12 cellular contexts compared by ENCODE assay signal in the genomic region with DNA sequence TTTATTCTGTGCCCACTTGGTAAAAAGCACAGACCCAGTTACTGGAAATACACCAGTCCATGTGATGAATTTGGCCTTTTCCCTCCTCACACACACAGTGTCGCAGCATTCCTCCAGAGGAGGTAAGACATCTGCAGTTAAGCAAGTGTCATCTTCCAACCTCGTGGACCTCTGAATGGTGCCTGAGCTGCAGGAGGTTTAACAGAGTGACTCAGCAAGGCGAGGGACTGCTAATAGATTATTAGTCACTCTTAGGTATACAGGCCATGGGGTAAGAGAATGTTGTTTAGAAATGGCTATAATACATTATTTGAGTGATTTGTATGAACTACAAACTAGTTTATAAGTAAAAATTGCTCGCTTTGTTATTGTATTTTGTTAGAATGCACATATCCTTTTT. TPM values are rescaled to one million over a fixed set of nuclear protein-coding genes. Genes with fewer than 3 reads are reported as not detected.
DNase-seq lines count a peak whose midpoint lies in the region; TF ChIP-seq lines count a peak whose summit lies in the region.
"Had no signal": no experiment of that assay in that cellular context is flagged by ENCODE, and none has a peak within 500 bp of the region (broad histone marks: within the 10 kb centered on the region; RNA-seq: fewer than 3 reads in every experiment).

No MANE protein-coding gene starts in this region.

- peaks cover 26% of the 10 kb centered on the region for H3K4me1 Mint-ChIP-seq in activated CD4-positive, alpha-beta T cell treated with anti-CD3 and anti-CD28 coated beads, Interleukin-2, amount 10 ng/mL, durations not matched to agents 24 days and 14 days

- peaks cover 22% of the 10 kb centered on the region for H3K9me3 ChIP-seq in PC-9 (ENCODE audit: insufficient read depth, low read depth)

- BruUV-seq in PC-9 (replicated peaks; lab: Mats Ljungman, UMichigan): no TSS peak

- H3K9me2 ChIP-seq in PC-9 (ENCODE audit: insufficient read depth): no peaks in the 10 kb centered on the region

- H3K4me1 ChIP-seq in PC-9 (replicated peaks; ENCODE audit: insufficient read depth): peaks cover 17% of the 10 kb centered on the region

- H3K27me3 ChIP-seq in PC-9 (ENCODE audit: insufficient read depth, low read depth): no peaks in the 10 kb centered on the region

- peak overlapping the region; percentile 61 for H3K27ac ChIP-seq in PC-9
- no peak overlapping the region for H3K27ac ChIP-seq in epithelial cell of prostate

- POLR2A ChIA-PET in PC-9 (lab: Charles Lee; ENCODE audit: unreplicated experiment): no interaction called here

- H3K4me2 ChIP-seq in PC-9: peak overlapping the region; percentile 43

- H3F3A ChIP-seq in PC-9 (ENCODE audit: insufficient read depth, low read depth): peaks cover 13% of the 10 kb centered on the region; the same call in 1 of the 2 replicates

- H3K4me3 Mint-ChIP-seq in activated CD4-positive, alpha-beta T cell treated with anti-CD3 and anti-CD28 coated beads, Interleukin-2, amount 10 ng/mL, durations not matched to agents 24 days and 14 days: no peak overlapping the region

- DNase-seq in activated CD4-positive, alpha-beta T cell treated with anti-CD3 and anti-CD28 coated beads, Interleukin-2, amount 10 ng/mL, durations not matched to agents 24 days and 14 days: peak; percentile 47
- DNase-seq in activated CD4-positive, alpha-beta T cell treated with anti-CD3 and anti-CD28 coated beads for 4 hours: no peak
- DNase-seq in PC-9: peak; percentile 29 to 89
- DNase-seq in epithelial cell of prostate (ENCODE audit: low read depth, low spot score): peak; percentile 58
- DNase-seq in renal cortical epithelial cell (ENCODE audit: low read depth): peak; percentile 89
- no peak for DNase-seq in activated CD4-positive, alpha-beta T cell treated with anti-CD3 and anti-CD28 coated beads, Interleukin-2, amount 50 U/mL, for 48 hours
- DNase-seq in stimulated activated CD8-positive, alpha-beta memory T cell treated with anti-CD3 and anti-CD28 coated beads, Interleukin-4, amount 100 ng/mL, for 48 hours: no peak
- no peak for DNase-seq in NCI-H1417 (lab: John Stamatoyannopoulos, UW)
- DNase-seq: effector memory CD4-positive, alpha-beta T cell; kidney; NCI-H510A; stimulated activated CD4-positive, alpha-beta T cell treated with anti-CD3 and anti-CD28 coated beads, Interleukin-12 subunit alpha, Interleukin-12 subunit beta, amount 100 ng/mL, for 4 hours had no signal

- intact Hi-C loops in activated CD4-positive, alpha-beta T cell treated with anti-CD3 and anti-CD28 coated beads, Interleukin-2, amount 10 ng/mL, durations not matched to agents 24 days and 14 days (cut with micrococcal nuclease): loop anchor here (2.0 kb wide), 1 partner anchor 33 kb away; no protein-coding TSS in a partner anchor
- intact Hi-C loops in PC-9 (cut with micrococcal nuclease; ENCODE audit: unreplicated experiment): no loop called here

- H3K36me3 ChIP-seq in PC-9 (ENCODE audit: low read depth): peaks cover 5% of the 10 kb centered on the region; the same call in 1 of the 2 replicates

- no peaks in the 10 kb centered on the region for H4K20me1 ChIP-seq in PC-9 (ENCODE audit: insufficient read depth)

- H2AFZ ChIP-seq in PC-9: peak overlapping the region; percentile 10; the same call in 1 of the 2 replicates

- peaks cover 1% of the 10 kb centered on the region for H3K27me3 Mint-ChIP-seq in activated CD4-positive, alpha-beta T cell treated with anti-CD3 and anti-CD28 coated beads, Interleukin-2, amount 10 ng/mL, durations not matched to agents 24 days and 14 days

- peaks cover 9% of the 10 kb centered on the region for H3K9me3 Mint-ChIP-seq in activated CD4-positive, alpha-beta T cell treated with anti-CD3 and anti-CD28 coated beads, Interleukin-2, amount 10 ng/mL, durations not matched to agents 24 days and 14 days

- no peak overlapping the region for H3K4me3 ChIP-seq in PC-9

- peak overlapping the region; percentile 62 for H3K27ac Mint-ChIP-seq in activated CD4-positive, alpha-beta T cell treated with anti-CD3 and anti-CD28 coated beads, Interleukin-2, amount 10 ng/mL, durations not matched to agents 24 days and 14 days

- H3K36me3 Mint-ChIP-seq in activated CD4-positive, alpha-beta T cell treated with anti-CD3 and anti-CD28 coated beads, Interleukin-2, amount 10 ng/mL, durations not matched to agents 24 days and 14 days (ENCODE audit: low read depth): no peaks in the 10 kb centered on the region

- no peaks in the 10 kb centered on the region for H3K79me2 ChIP-seq in PC-9 (ENCODE audit: low read depth)

- no peak for TF ChIP-seq CTCF in PC-9 (conservative IDR thresholded peaks at IDR 0.05)

- CTCF ChIA-PET in PC-9 (lab: Charles Lee): no interaction called here

RNA-seq across cellular contexts. Expression of a gene that starts 8.6 kb away (rescaled TPM):
- total RNA-seq in activated CD4-positive, alpha-beta T cell treated with anti-CD3 and anti-CD28 coated beads, Interleukin-2, amount 10 ng/mL, durations not matched to agents 24 days and 14 days: 74.5 and 76.8 TPM in 2 replicates
- total RNA-seq in PC-9 (2021) (11.7 and 15.0 TPM in 2 replicates), renal cortical epithelial cell (4.4 and 10.2 TPM in 2 replicates)

Comparison
In these comparisons a context has a peak if more than half of its experiments do, and no peak if none do; other contexts are left out.
1. DNase-seq: peak in activated CD4-positive, alpha-beta T cell treated with anti-CD3 and anti-CD28 coated beads, Interleukin-2, amount 10 ng/mL, durations not matched to agents 24 days and 14 days (single experiment), PC-9 (2 of 2), epithelial cell of prostate (single experiment) and renal cortical epithelial cell (single experiment); none in activated CD4-positive, alpha-beta T cell treated with anti-CD3 and anti-CD28 coated beads for 4 hours (0 of 2), activated CD4-positive, alpha-beta T cell treated with anti-CD3 and anti-CD28 coated beads, Interleukin-2, amount 50 U/mL, for 48 hours (0 of 2), stimulated activated CD8-positive, alpha-beta memory T cell treated with anti-CD3 and anti-CD28 coated beads, Interleukin-4, amount 100 ng/mL, for 48 hours (single experiment) and NCI-H1417 (0 of 3).